22 cellular contexts compared by ENCODE assay signal in genomic region chr13:26021956-26022355, GRCh38. TPM values are rescaled to one million over a fixed set of nuclear protein-coding genes. Genes with fewer than 3 reads are reported as not detected.
DNase-seq lines count a peak whose midpoint lies in the region; ATAC-seq and TF ChIP-seq lines count a peak whose summit lies in the region.
"Had no signal": no experiment of that assay in that cellular context is flagged by ENCODE, and none has a peak within 500 bp of the region (broad histone marks: within the 10 kb centered on the region; RNA-seq: fewer than 3 reads in every experiment).

No MANE protein-coding gene starts in this region.

- CTCF ChIA-PET in MCF 10A (lab: Yijun Ruan, JAX) = interaction anchor here (0.8 to 0.9 kb wide), 2 partner anchors 36 to 40 kb away, joined by 3 read pairs; no protein-coding TSS in a partner anchor

- H3K27me3 ChIP-seq in breast epithelium (no peaks in the 10 kb centered on the region), thyroid gland (no peaks in the 10 kb centered on the region)

- POLR2A ChIA-PET in MCF 10A (lab: Yijun Ruan, JAX) = interaction anchor here (0.7 to 1.3 kb wide), 9 partner anchors 48 to 447 kb away, joined by 3 to 5 read pairs (median 4); no protein-coding TSS in a partner anchor

- 91 to 93% methylated on average over 3 of the region's 3 CpGs for WGBS in thyroid gland, 2 donors

- no peaks in the 10 kb centered on the region for H3K27me3 Mint-ChIP-seq in MCF 10A (ENCODE audit: insufficient read depth, unreplicated experiment)
- H3K27me3 Mint-ChIP-seq in brain = peaks cover 3% of the 10 kb centered on the region
- H3K27me3 Mint-ChIP-seq in nephron progenitor cell (ENCODE audit: low read depth, poor library complexity) = peaks cover 10% of the 10 kb centered on the region
- H3K27me3 Mint-ChIP-seq: activated T-cell treated with anti-CD3 and anti-CD28 coated beads, Interleukin-2, amount 50 U/mL, for 24 hours had no signal

- no peaks in the 10 kb centered on the region for H3K9me3 Mint-ChIP-seq in MCF 10A (ENCODE audit: unreplicated experiment)
- H3K9me3 Mint-ChIP-seq in brain = no peaks in the 10 kb centered on the region
- H3K9me3 Mint-ChIP-seq in nephron progenitor cell = no peaks in the 10 kb centered on the region
- H3K9me3 Mint-ChIP-seq: activated CD4-positive, alpha-beta T cell treated with anti-CD3 and anti-CD28 coated beads, Interleukin-2, amount 10 ng/mL, durations not matched to agents 7 days and 5 days; activated T-cell treated with anti-CD3 and anti-CD28 coated beads, Interleukin-2, amount 50 U/mL, for 24 hours; H9 had no signal

- no peak for DNase-seq in MCF 10A (ENCODE audit: unreplicated experiment)
- DNase-seq in breast epithelium (ENCODE audit: low spot score in 2 of 2) = no peak
- no peak for DNase-seq in nephron progenitor cell
- no peak for DNase-seq in thyroid gland
- DNase-seq in T-helper 2 cell = no peak
- DNase-seq: activated CD4-positive, alpha-beta T cell treated with anti-CD3 and anti-CD28 coated beads, Interleukin-2, amount 10 ng/mL, durations not matched to agents 7 days and 5 days; activated gamma-delta T cell; activated T-cell treated with anti-CD3 and anti-CD28 coated beads, Interleukin-2, amount 50 U/mL, for 24 hours; effector memory CD4-positive, alpha-beta T cell; H9; KBM-7; NCI-H1436; NCI-H2081 treated with DMSO at 0.1 percent for 48 hours; NCI-H774 had no signal

- H3K4me1 Mint-ChIP-seq in MCF 10A (ENCODE audit: insufficient read depth, unreplicated experiment) = peaks cover 54% of the 10 kb centered on the region
- peaks cover 90% of the 10 kb centered on the region for H3K4me1 Mint-ChIP-seq in brain
- peaks cover 100% of the 10 kb centered on the region for H3K4me1 Mint-ChIP-seq in nephron progenitor cell

- H3K4me1 ChIP-seq in breast epithelium (peaks cover 0 to 5% of the 10 kb centered on the region in 2 donors), thyroid gland (peaks cover 82 to 97% of the 10 kb centered on the region in 2 donors)

- H3K27ac ChIP-seq in breast epithelium (no peak overlapping the region), thyroid gland (peak overlapping the region; percentile 65 to 89 (median 76))

- TF ChIP-seq CTCF in MCF 10A (IDR thresholded peaks at IDR 0.05; ENCODE audit: unreplicated experiment) = no peak
- TF ChIP-seq CTCF in breast epithelium (IDR thresholded peaks at IDR 0.05) = no peak
- no peak for TF ChIP-seq CTCF in brain (conservative IDR thresholded peaks at IDR 0.05)
- no peak for TF ChIP-seq CTCF in nephron progenitor cell (IDR thresholded peaks at IDR 0.05)
- no peak for TF ChIP-seq CTCF in thyroid gland (IDR thresholded peaks at IDR 0.05)

- ATAC-seq in HG03439 (IDR thresholded peaks at IDR 0.05; ENCODE audit: unreplicated experiment) = no peak
- ATAC-seq in GM18861 (IDR thresholded peaks at IDR 0.05; ENCODE audit: unreplicated experiment) = no peak

- H3K36me3 ChIP-seq in breast epithelium (no peaks in the 10 kb centered on the region), thyroid gland (no peaks in the 10 kb centered on the region)
- H3K36me3 ChIP-seq: heart left ventricle had no signal

- no TSS peak for BruUV-seq in MCF 10A (replicated peaks; lab: Mats Ljungman, UMichigan)

- intact Hi-C loops in MCF 10A (cut with micrococcal nuclease) = no loop called here
- intact Hi-C loops in breast epithelium (cut with DNase I; ENCODE audit: low total_unique reads) = no loop called here
- intact Hi-C loops in thyroid gland (cut with DNase I) = no loop called here

- H3K4me3 ChIP-seq in breast epithelium (no peak overlapping the region), thyroid gland (replicated peaks in 1 of 3) (no peak overlapping the region)
- H3K4me3 ChIP-seq: heart left ventricle, lung had no signal

- TF ChIP-seq POLR2A in breast epithelium (IDR thresholded peaks at IDR 0.05) (no peak), thyroid gland (IDR thresholded peaks at IDR 0.05) (no peak)

- no peak overlapping the region for H3K4me3 Mint-ChIP-seq in MCF 10A (ENCODE audit: unreplicated experiment)
- H3K4me3 Mint-ChIP-seq in brain = no peak overlapping the region
- H3K4me3 Mint-ChIP-seq in nephron progenitor cell = peak overlapping the region; percentile 4
- H3K4me3 Mint-ChIP-seq: activated CD4-positive, alpha-beta T cell treated with anti-CD3 and anti-CD28 coated beads, Interleukin-2, amount 10 ng/mL, durations not matched to agents 7 days and 5 days; activated T-cell treated with anti-CD3 and anti-CD28 coated beads, Interleukin-2, amount 50 U/mL, for 24 hours; H9; stimulated activated naive CD8-positive, alpha-beta T cell treated with anti-CD3 and anti-CD28 coated beads, Interleukin-15, Interleukin-2, amounts not matched to agents 100 ng/mL and 50 ng/mL, for 24 hours had no signal

- H3K9me3 ChIP-seq in breast epithelium = no peaks in the 10 kb centered on the region
- no peaks in the 10 kb centered on the region for H3K9me3 ChIP-seq in thyroid gland
- H3K9me3 ChIP-seq: Caco-2, heart left ventricle had no signal

- H3K36me3 Mint-ChIP-seq in MCF 10A (ENCODE audit: insufficient read depth, unreplicated experiment) (no peaks in the 10 kb centered on the region), brain (peaks cover 3% of the 10 kb centered on the region), nephron progenitor cell (ENCODE audit: low read depth) (no peaks in the 10 kb centered on the region)

- H3K27ac Mint-ChIP-seq in MCF 10A (ENCODE audit: low read depth, unreplicated experiment) (peak overlapping the region; percentile 37), brain (peak overlapping the region in 3 of 5 experiments; percentile 29 to 68 (median 37)), nephron progenitor cell (no peak overlapping the region)
- H3K27ac Mint-ChIP-seq: activated CD4-positive, alpha-beta T cell treated with anti-CD3 and anti-CD28 coated beads, Interleukin-2, amount 10 ng/mL, durations not matched to agents 7 days and 5 days; activated T-cell treated with anti-CD3 and anti-CD28 coated beads, Interleukin-2, amount 50 U/mL, for 24 hours; H9; stimulated activated naive CD8-positive, alpha-beta T cell treated with anti-CD3 and anti-CD28 coated beads, Interleukin-15, Interleukin-2, amounts not matched to agents 100 ng/mL and 50 ng/mL, for 24 hours had no signal

RNA-seq across cellular contexts. Expression of gene SHISA2, which starts 29.9 kb away (rescaled TPM):
- total RNA-seq in MCF 10A (2022) (0.86 and 1.2 TPM in 2 replicates), breast epithelium (10 to 100 TPM in 1 of 3 donors, 1 to 10 TPM in 1, under 1 TPM in 1; 0.64 to 43.8 (median 2.6) TPM), thyroid gland (100 to 1,000 TPM in 1 of 4 donors, 10 to 100 TPM in 3; 47.4 to 124 (median 79.8) TPM)
- polyA plus RNA-seq in brain (ENCODE audit: insufficient read depth, low read depth, low replicate concordance) = 5.2 TPM
- total RNA-seq: Caco-2, OCI-LY7 had no signal

Comparison
In these comparisons a context has a peak if more than half of its experiments do, and no peak if none do; other contexts are left out.
1. H3K27ac ChIP-seq: peak in thyroid gland (3 of 3); none in breast epithelium (0 of 2).